ENCODE assay signal across 16 cellular contexts in genomic region chr1:108670131-108670773, GRCh38. TPM values are rescaled to one million over a fixed set of nuclear protein-coding genes. Genes with fewer than 3 reads are reported as not detected.
DNase-seq lines count a peak whose midpoint lies in the region; ATAC-seq and TF ChIP-seq lines count a peak whose summit lies in the region.
"Had no signal": no experiment of that assay in that cellular context is flagged by ENCODE, and none has a peak within 500 bp of the region (broad histone marks: within the 10 kb centered on the region; RNA-seq: fewer than 3 reads in every experiment).

No MANE protein-coding gene starts in this region.

- no peaks in the 10 kb centered on the region for H3K27me3 Mint-ChIP-seq in activated CD8-positive, alpha-beta T cell treated with anti-CD3 and anti-CD28 coated beads for 36 hours
- H3K27me3 Mint-ChIP-seq in activated CD8-positive, alpha-beta T cell treated with anti-CD3 and anti-CD28 coated beads, Interleukin-2, amount 10 ng/mL, durations not matched to agents 7 days and 5 days (ENCODE audit: low read depth), result peaks cover 2% of the 10 kb centered on the region
- peaks cover 5% of the 10 kb centered on the region for H3K27me3 Mint-ChIP-seq in activated T-helper 1 cell treated with anti-CD3 and anti-CD28 coated beads, Interleukin-12 subunit alpha, Interleukin-12 subunit beta, Interleukin-2, Interleukin-4 antibody, amounts not matched to agents 30 ng/mL and 10 ng/mL and 1 ng/mL, durations not matched to agents 14 hours and 24 hours and 36 hours (ENCODE audit: insufficient read depth)
- H3K27me3 Mint-ChIP-seq: CD8-positive, alpha-beta memory T cell had no signal

- CTCF ChIA-PET in activated CD8-positive, alpha-beta T cell treated with anti-CD3 and anti-CD28 coated beads for 36 hours (lab: Charles Lee), result no interaction called here
- CTCF ChIA-PET in activated CD8-positive, alpha-beta T cell treated with anti-CD3 and anti-CD28 coated beads, Interleukin-2, amount 10 ng/mL, durations not matched to agents 7 days and 5 days (lab: Charles Lee), result interaction anchor here (0.6 kb wide), 1 partner anchor 752 kb away, joined by 3 read pairs; no protein-coding TSS in a partner anchor

- H3K27ac Mint-ChIP-seq in activated CD8-positive, alpha-beta T cell treated with anti-CD3 and anti-CD28 coated beads for 36 hours, result peak overlapping the region; percentile 29
- no peak overlapping the region for H3K27ac Mint-ChIP-seq in activated CD8-positive, alpha-beta T cell treated with anti-CD3 and anti-CD28 coated beads, Interleukin-2, amount 10 ng/mL, durations not matched to agents 7 days and 5 days
- peak overlapping the region; percentile 32 for H3K27ac Mint-ChIP-seq in activated T-helper 1 cell treated with anti-CD3 and anti-CD28 coated beads, Interleukin-12 subunit alpha, Interleukin-12 subunit beta, Interleukin-2, Interleukin-4 antibody, amounts not matched to agents 30 ng/mL and 10 ng/mL and 1 ng/mL, durations not matched to agents 14 hours and 24 hours and 36 hours

- POLR2A ChIA-PET in activated CD8-positive, alpha-beta T cell treated with anti-CD3 and anti-CD28 coated beads for 36 hours (lab: Charles Lee), result interaction anchor here (0.7 to 2.4 kb wide), 5 partner anchors 9 to 32 kb away, joined by 3 to 14 read pairs (median 3); partner anchors contain the start of genes HENMT1 and PRPF38B
- POLR2A ChIA-PET in activated CD8-positive, alpha-beta T cell treated with anti-CD3 and anti-CD28 coated beads, Interleukin-2, amount 10 ng/mL, durations not matched to agents 7 days and 5 days (lab: Charles Lee), result interaction anchor here (1.0 to 2.3 kb wide), 3 partner anchors 10 to 23 kb away, joined by 3 to 12 read pairs (median 6); partner anchors contain the start of gene PRPF38B

- no peak for TF ChIP-seq CTCF in activated CD8-positive, alpha-beta T cell treated with anti-CD3 and anti-CD28 coated beads for 36 hours (IDR thresholded peaks at IDR 0.05)

- peak; percentile 28 for ATAC-seq in activated CD8-positive, alpha-beta T cell treated with anti-CD3 and anti-CD28 coated beads for 36 hours
- no peak for ATAC-seq in activated CD8-positive, alpha-beta T cell treated with anti-CD3 and anti-CD28 coated beads, Interleukin-2, amount 10 ng/mL, durations not matched to agents 7 days and 5 days
- ATAC-seq in HG02623 (IDR thresholded peaks at IDR 0.05; ENCODE audit: unreplicated experiment), result no peak

- no peak overlapping the region for H3K4me3 Mint-ChIP-seq in activated CD8-positive, alpha-beta T cell treated with anti-CD3 and anti-CD28 coated beads for 36 hours
- no peak overlapping the region for H3K4me3 Mint-ChIP-seq in activated CD8-positive, alpha-beta T cell treated with anti-CD3 and anti-CD28 coated beads, Interleukin-2, amount 10 ng/mL, durations not matched to agents 7 days and 5 days
- H3K4me3 Mint-ChIP-seq in activated T-helper 1 cell treated with anti-CD3 and anti-CD28 coated beads, Interleukin-12 subunit alpha, Interleukin-12 subunit beta, Interleukin-2, Interleukin-4 antibody, amounts not matched to agents 30 ng/mL and 10 ng/mL and 1 ng/mL, durations not matched to agents 14 hours and 24 hours and 36 hours, result no peak overlapping the region
- H3K4me3 Mint-ChIP-seq: CD8-positive, alpha-beta memory T cell had no signal

- no peaks in the 10 kb centered on the region for H3K36me3 Mint-ChIP-seq in activated CD8-positive, alpha-beta T cell treated with anti-CD3 and anti-CD28 coated beads for 36 hours (ENCODE audit: low read depth)
- H3K36me3 Mint-ChIP-seq in activated CD8-positive, alpha-beta T cell treated with anti-CD3 and anti-CD28 coated beads, Interleukin-2, amount 10 ng/mL, durations not matched to agents 7 days and 5 days (ENCODE audit: low read depth), result peaks cover 2% of the 10 kb centered on the region
- H3K36me3 Mint-ChIP-seq in activated T-helper 1 cell treated with anti-CD3 and anti-CD28 coated beads, Interleukin-12 subunit alpha, Interleukin-12 subunit beta, Interleukin-2, Interleukin-4 antibody, amounts not matched to agents 30 ng/mL and 10 ng/mL and 1 ng/mL, durations not matched to agents 14 hours and 24 hours and 36 hours (ENCODE audit: low read depth), result no peaks in the 10 kb centered on the region

- intact Hi-C loops in activated CD8-positive, alpha-beta T cell treated with anti-CD3 and anti-CD28 coated beads for 36 hours (cut with micrococcal nuclease), result no loop called here
- intact Hi-C loops in activated T-helper 1 cell treated with anti-CD3 and anti-CD28 coated beads, Interleukin-12 subunit alpha, Interleukin-12 subunit beta, Interleukin-2, Interleukin-4 antibody, amounts not matched to agents 30 ng/mL and 10 ng/mL and 1 ng/mL, durations not matched to agents 14 hours and 24 hours and 36 hours (cut with micrococcal nuclease), result no loop called here

- peaks cover 19% of the 10 kb centered on the region for H3K4me1 Mint-ChIP-seq in activated CD8-positive, alpha-beta T cell treated with anti-CD3 and anti-CD28 coated beads for 36 hours (ENCODE audit: low read depth)
- H3K4me1 Mint-ChIP-seq in activated CD8-positive, alpha-beta T cell treated with anti-CD3 and anti-CD28 coated beads, Interleukin-2, amount 10 ng/mL, durations not matched to agents 7 days and 5 days (ENCODE audit: low read depth), result peaks cover 20% of the 10 kb centered on the region
- H3K4me1 Mint-ChIP-seq in activated T-helper 1 cell treated with anti-CD3 and anti-CD28 coated beads, Interleukin-12 subunit alpha, Interleukin-12 subunit beta, Interleukin-2, Interleukin-4 antibody, amounts not matched to agents 30 ng/mL and 10 ng/mL and 1 ng/mL, durations not matched to agents 14 hours and 24 hours and 36 hours (ENCODE audit: low read depth), result peaks cover 11% of the 10 kb centered on the region

- no peak for DNase-seq in activated CD8-positive, alpha-beta T cell treated with anti-CD3 and anti-CD28 coated beads for 36 hours
- DNase-seq in activated CD8-positive, alpha-beta T cell treated with anti-CD3 and anti-CD28 coated beads, Interleukin-2, amount 10 ng/mL, durations not matched to agents 7 days and 5 days, result no peak
- peak; percentile 67 for DNase-seq in EH (ENCODE audit: low read depth)
- no peak for DNase-seq in activated T-helper 1 cell treated with anti-CD3 and anti-CD28 coated beads, Interleukin-12 subunit alpha, Interleukin-12 subunit beta, Interleukin-2, Interleukin-4 antibody, amounts not matched to agents 30 ng/mL and 10 ng/mL and 1 ng/mL, durations not matched to agents 14 hours and 24 hours and 36 hours (ENCODE audit: low spot score)
- peak; percentile 12 for DNase-seq in fibroblast of gingiva (ENCODE audit: low read depth)
- DNase-seq in 8988T, result no peak
- DNase-seq: ACHN; CD8-positive, alpha-beta memory T cell; GOT3; KG1; MM.1S; NCI-H1105; NCI-H1694 treated with DMSO at 0.1 percent for 48 hours; NCI-H748 treated with DMSO at 0.1 percent for 48 hours had no signal

- no peaks in the 10 kb centered on the region for H3K9me3 Mint-ChIP-seq in activated CD8-positive, alpha-beta T cell treated with anti-CD3 and anti-CD28 coated beads for 36 hours
- H3K9me3 Mint-ChIP-seq in activated CD8-positive, alpha-beta T cell treated with anti-CD3 and anti-CD28 coated beads, Interleukin-2, amount 10 ng/mL, durations not matched to agents 7 days and 5 days (ENCODE audit: insufficient read depth), result peaks cover 2% of the 10 kb centered on the region
- no peaks in the 10 kb centered on the region for H3K9me3 Mint-ChIP-seq in activated T-helper 1 cell treated with anti-CD3 and anti-CD28 coated beads, Interleukin-12 subunit alpha, Interleukin-12 subunit beta, Interleukin-2, Interleukin-4 antibody, amounts not matched to agents 30 ng/mL and 10 ng/mL and 1 ng/mL, durations not matched to agents 14 hours and 24 hours and 36 hours
- H3K9me3 Mint-ChIP-seq: CD8-positive, alpha-beta memory T cell had no signal

RNA-seq across cellular contexts. Expression of gene HENMT1, which starts 9.4 kb away (rescaled TPM):
- total RNA-seq in activated CD8-positive, alpha-beta T cell treated with anti-CD3 and anti-CD28 coated beads for 36 hours, result 10 to 100 TPM; 25.3 to 27.1 TPM
- 10 to 100 TPM; 38.7 to 40.5 TPM for total RNA-seq in activated CD8-positive, alpha-beta T cell treated with anti-CD3 and anti-CD28 coated beads, Interleukin-2, amount 10 ng/mL, durations not matched to agents 7 days and 5 days
- total RNA-seq in activated T-helper 1 cell treated with anti-CD3 and anti-CD28 coated beads, Interleukin-12 subunit alpha, Interleukin-12 subunit beta, Interleukin-2, Interleukin-4 antibody, amounts not matched to agents 30 ng/mL and 10 ng/mL and 1 ng/mL, durations not matched to agents 14 hours and 24 hours and 36 hours, result 17.9 and 20.7 TPM in 2 replicates
- total RNA-seq: Daoy had no signal

RNA-seq across cellular contexts. Expression of gene PRPF38B, which starts 21.9 kb away (rescaled TPM):
- total RNA-seq in activated CD8-positive, alpha-beta T cell treated with anti-CD3 and anti-CD28 coated beads for 36 hours, result 10 to 100 TPM; 62.5 to 65.3 TPM
- total RNA-seq in activated CD8-positive, alpha-beta T cell treated with anti-CD3 and anti-CD28 coated beads, Interleukin-2, amount 10 ng/mL, durations not matched to agents 7 days and 5 days, result 10 to 100 TPM; 66.8 to 69.1 TPM
- 94.4 and 99.8 TPM in 2 replicates for total RNA-seq in activated T-helper 1 cell treated with anti-CD3 and anti-CD28 coated beads, Interleukin-12 subunit alpha, Interleukin-12 subunit beta, Interleukin-2, Interleukin-4 antibody, amounts not matched to agents 30 ng/mL and 10 ng/mL and 1 ng/mL, durations not matched to agents 14 hours and 24 hours and 36 hours

RNA-seq across cellular contexts. Expression of gene FNDC7, which starts 42.5 kb away (rescaled TPM):
- under 1 TPM in 1 of 2 experiments, not detected in 1; 0.20 TPM for total RNA-seq in activated CD8-positive, alpha-beta T cell treated with anti-CD3 and anti-CD28 coated beads for 36 hours
- not detected for total RNA-seq in activated CD8-positive, alpha-beta T cell treated with anti-CD3 and anti-CD28 coated beads, Interleukin-2, amount 10 ng/mL, durations not matched to agents 7 days and 5 days
- total RNA-seq in activated T-helper 1 cell treated with anti-CD3 and anti-CD28 coated beads, Interleukin-12 subunit alpha, Interleukin-12 subunit beta, Interleukin-2, Interleukin-4 antibody, amounts not matched to agents 30 ng/mL and 10 ng/mL and 1 ng/mL, durations not matched to agents 14 hours and 24 hours and 36 hours, result 0.05 TPM in 1 of 2 replicates, not detected in the other

Comparison
In these comparisons a context has a peak if more than half of its experiments do, and no peak if none do; other contexts are left out.
1. DNase-seq: peak in EH (single experiment) and fibroblast of gingiva (single experiment); none in activated CD8-positive, alpha-beta T cell treated with anti-CD3 and anti-CD28 coated beads for 36 hours (single experiment), activated CD8-positive, alpha-beta T cell treated with anti-CD3 and anti-CD28 coated beads, Interleukin-2, amount 10 ng/mL, durations not matched to agents 7 days and 5 days (single experiment), activated T-helper 1 cell treated with anti-CD3 and anti-CD28 coated beads, Interleukin-12 subunit alpha, Interleukin-12 subunit beta, Interleukin-2, Interleukin-4 antibody, amounts not matched to agents 30 ng/mL and 10 ng/mL and 1 ng/mL, durations not matched to agents 14 hours and 24 hours and 36 hours (single experiment) and 8988T (single experiment).